In genomic region chr12:53389702-53390101, GRCh38 we compare ENCODE assay signal across 10 cellular contexts. TPM values are rescaled to one million over a fixed set of nuclear protein-coding genes. Genes with fewer than 3 reads are reported as not detected.
A peak's percentile ranks its signal among the peaks of the same experiment; 100 is the strongest.
DNase-seq lines count a peak whose midpoint lies in the region; ATAC-seq and TF ChIP-seq lines count a peak whose summit lies in the region.
"Had no signal": no experiment of that assay in that cellular context is flagged by ENCODE, and none has a peak within 500 bp of the region (broad histone marks: within the 10 kb centered on the region; RNA-seq: fewer than 3 reads in every experiment).

No MANE protein-coding gene starts in this region.

- peak overlapping the region; percentile 15 for H3K27ac ChIP-seq in CD4-positive, CD25-positive, alpha-beta regulatory T cell (ENCODE audit: insufficient read depth, low read length, poor library complexity, severe bottlenecking)
- peak overlapping the region; percentile 11 for H3K27ac ChIP-seq in osteoblast (ENCODE audit: low read depth, low read length)
- H3K27ac ChIP-seq in upper lobe of left lung, result peak overlapping the region in 1 of 4 donors; percentile 67

- H3K9me3 ChIP-seq in CD4-positive, CD25-positive, alpha-beta regulatory T cell (ENCODE audit: control insufficient read depth in 2 of 2, low read length in 2 of 2), result no peaks in the 10 kb centered on the region
- no peaks in the 10 kb centered on the region for H3K9me3 ChIP-seq in Loucy (ENCODE audit: insufficient read depth, low read depth, low read length)
- H3K9me3 ChIP-seq in osteoblast (ENCODE audit: low read depth, low read length), result no peaks in the 10 kb centered on the region
- no peaks in the 10 kb centered on the region for H3K9me3 ChIP-seq in upper lobe of left lung

- peak overlapping the region; percentile 20 for H3K4me3 ChIP-seq in CD4-positive, CD25-positive, alpha-beta regulatory T cell (ENCODE audit: low read depth, low read length)
- H3K4me3 ChIP-seq in Loucy (ENCODE audit: low read length, poor library complexity, severe bottlenecking), result peak overlapping the region; percentile 67
- H3K4me3 ChIP-seq in osteoblast (ENCODE audit: insufficient read depth, low read length), result no peak overlapping the region
- no peak overlapping the region for H3K4me3 ChIP-seq in upper lobe of left lung

- no peak for TF ChIP-seq CTCF in Loucy (conservative IDR thresholded peaks at IDR 0.05; ENCODE audit: low read length)
- TF ChIP-seq CTCF in osteoblast (IDR thresholded peaks at IDR 0.05; ENCODE audit: extremely low read depth, low read depth, low read length), result no peak
- no peak for TF ChIP-seq CTCF in upper lobe of left lung (IDR thresholded peaks at IDR 0.05)

- 81 to 91% methylated on average over 3 of the region's 3 CpGs for WGBS in upper lobe of left lung, 2 donors

- H3F3A ChIP-seq in Loucy (ENCODE audit: low read depth), result peaks cover 10% of the 10 kb centered on the region; the same call in 1 of the 2 replicates

- peaks cover 22% of the 10 kb centered on the region for H3K36me3 Mint-ChIP-seq in CD4-positive, CD25-positive, alpha-beta regulatory T cell
- H3K36me3 Mint-ChIP-seq in central memory CD8-positive, alpha-beta T cell (ENCODE audit: insufficient read depth), result peaks cover 48% of the 10 kb centered on the region

- no peaks in the 10 kb centered on the region for H3K9me2 ChIP-seq in Loucy (replicated peaks; ENCODE audit: low read depth, low read length)

- H3K36me3 ChIP-seq in CD4-positive, CD25-positive, alpha-beta regulatory T cell (ENCODE audit: control insufficient read depth, insufficient read depth, low read length), result peaks cover 17% of the 10 kb centered on the region
- H3K36me3 ChIP-seq in Loucy (ENCODE audit: insufficient read depth, low read length) (peaks cover 11% of the 10 kb centered on the region; the same call in 1 of the 2 replicates), osteoblast (ENCODE audit: insufficient read depth, low read length) (peaks cover 4% of the 10 kb centered on the region), upper lobe of left lung (peaks cover 0 to 43% (median 5%) of the 10 kb centered on the region in 4 donors)

- H3K4me3 Mint-ChIP-seq in CD4-positive, CD25-positive, alpha-beta regulatory T cell, result peak overlapping the region; percentile 22 to 81 (median 52)
- H3K4me3 Mint-ChIP-seq in central memory CD8-positive, alpha-beta T cell, result peak overlapping the region; percentile 48

- peak overlapping the region; percentile 72 for H3K4me2 ChIP-seq in Loucy (ENCODE audit: low read depth, low read length, poor library complexity, severe bottlenecking)
- peak overlapping the region; percentile 69 for H3K4me2 ChIP-seq in osteoblast (ENCODE audit: insufficient read depth, low read length)

- peaks cover 52% of the 10 kb centered on the region for H3K4me1 ChIP-seq in CD4-positive, CD25-positive, alpha-beta regulatory T cell (ENCODE audit: control insufficient read depth, insufficient read depth, low read length, poor library complexity, severe bottlenecking)
- peaks cover 47% of the 10 kb centered on the region for H3K4me1 ChIP-seq in Loucy (ENCODE audit: insufficient read depth, low read length, poor library complexity, severe bottlenecking)
- peaks cover 39% of the 10 kb centered on the region for H3K4me1 ChIP-seq in osteoblast (ENCODE audit: insufficient read depth, low read length)
- peaks cover 59 to 74% (median 65%) of the 10 kb centered on the region in 4 donors for H3K4me1 ChIP-seq in upper lobe of left lung

- H2AFZ ChIP-seq in Loucy (ENCODE audit: low read length), result no peak overlapping the region
- no peak overlapping the region for H2AFZ ChIP-seq in osteoblast (ENCODE audit: low read length)

- H3K27ac Mint-ChIP-seq in CD4-positive, CD25-positive, alpha-beta regulatory T cell, result peak overlapping the region in 2 of 3 donors; percentile 1 to 11
- peak overlapping the region; percentile 37 for H3K27ac Mint-ChIP-seq in central memory CD8-positive, alpha-beta T cell (ENCODE audit: low read depth)

- DNase-seq in CD4-positive, CD25-positive, alpha-beta regulatory T cell, result no peak
- DNase-seq in central memory CD8-positive, alpha-beta T cell (ENCODE audit: low spot score in 2 of 2), result no peak
- no peak for DNase-seq in osteoblast (ENCODE audit: insufficient read length, low spot score, missing footprints)
- DNase-seq in upper lobe of left lung, result no peak
- DNase-seq in stimulated activated CD4-positive, alpha-beta T cell treated with anti-CD3 and anti-CD28 coated beads, Interleukin-4, amount 100 ng/mL, for 1 hour, result no peak
- DNase-seq: Kasumi-1 had no signal

- no peak for ATAC-seq in CD4-positive, CD25-positive, alpha-beta regulatory T cell (ENCODE audit: low read depth in 2 of 2)
- no peak for ATAC-seq in central memory CD8-positive, alpha-beta T cell (replicated peaks; ENCODE audit: extremely low read depth, poor library complexity, severe bottlenecking)
- ATAC-seq in upper lobe of left lung (ENCODE audit: low FRiP score in 2 of 2), result no peak
- no peak for ATAC-seq in GM21528 (IDR thresholded peaks at IDR 0.05; ENCODE audit: low FRiP score, unreplicated experiment)
- no peak for ATAC-seq in HG03571 (IDR thresholded peaks at IDR 0.05; ENCODE audit: unreplicated experiment)

- no peaks in the 10 kb centered on the region for H3K9me3 Mint-ChIP-seq in CD4-positive, CD25-positive, alpha-beta regulatory T cell
- no peaks in the 10 kb centered on the region for H3K9me3 Mint-ChIP-seq in central memory CD8-positive, alpha-beta T cell

- H3K79me2 ChIP-seq in Loucy (ENCODE audit: insufficient read depth, low read length), result peaks cover 96% of the 10 kb centered on the region
- peaks cover 77% of the 10 kb centered on the region for H3K79me2 ChIP-seq in osteoblast (ENCODE audit: insufficient read depth, low read length)

- no peak for TF ChIP-seq POLR2A in upper lobe of left lung (IDR thresholded peaks at IDR 0.05)

- H3K9ac ChIP-seq in Loucy (ENCODE audit: low read depth, low read length, poor library complexity, severe bottlenecking), result peak overlapping the region; percentile 42

- H3K27me3 Mint-ChIP-seq in CD4-positive, CD25-positive, alpha-beta regulatory T cell, result no peaks in the 10 kb centered on the region
- H3K27me3 Mint-ChIP-seq in central memory CD8-positive, alpha-beta T cell, result no peaks in the 10 kb centered on the region

- H4K20me1 ChIP-seq in Loucy (ENCODE audit: insufficient read depth, low read length, poor library complexity, severe bottlenecking) (peaks cover 57% of the 10 kb centered on the region), osteoblast (ENCODE audit: insufficient read depth, low read length) (no peaks in the 10 kb centered on the region)

- no peaks in the 10 kb centered on the region for H3K27me3 ChIP-seq in CD4-positive, CD25-positive, alpha-beta regulatory T cell (ENCODE audit: control insufficient read depth, insufficient read depth, low read length)
- H3K27me3 ChIP-seq in Loucy (ENCODE audit: insufficient read depth, low read length, poor library complexity, severe bottlenecking), result no peaks in the 10 kb centered on the region
- no peaks in the 10 kb centered on the region for H3K27me3 ChIP-seq in osteoblast (ENCODE audit: insufficient read depth, low read length)
- no peaks in the 10 kb centered on the region for H3K27me3 ChIP-seq in upper lobe of left lung

- no peak for TF ChIP-seq EP300 in upper lobe of left lung (IDR thresholded peaks at IDR 0.05)

- peaks cover 28 to 70% (median 47%) of the 10 kb centered on the region in 4 donors for H3K4me1 Mint-ChIP-seq in CD4-positive, CD25-positive, alpha-beta regulatory T cell
- peaks cover 52% of the 10 kb centered on the region for H3K4me1 Mint-ChIP-seq in central memory CD8-positive, alpha-beta T cell

RNA-seq across cellular contexts. Expression of gene SP1, which starts 9.7 kb away (rescaled TPM):
- total RNA-seq in CD4-positive, CD25-positive, alpha-beta regulatory T cell, result 79.0 TPM
- 1 to 10 TPM; 8.1 to 9.3 (median 8.2) TPM for polyA plus RNA-seq in CD4-positive, CD25-positive, alpha-beta regulatory T cell
- total RNA-seq in osteoblast, result 50.3 and 56.0 TPM in 2 replicates
- 10 to 100 TPM; 46.6 to 82.2 (median 61.7) TPM for total RNA-seq in upper lobe of left lung

RNA-seq across cellular contexts. Expression of gene AMHR2, which starts 34.0 kb away (rescaled TPM):
- total RNA-seq in CD4-positive, CD25-positive, alpha-beta regulatory T cell, result not detected
- polyA plus RNA-seq in CD4-positive, CD25-positive, alpha-beta regulatory T cell, result not detected
- total RNA-seq in osteoblast, result not detected in 2 replicates
- 1 to 10 TPM in 1 of 6 donors, under 1 TPM in 3, not detected in 2; 0.24 to 1.0 (median 0.41) TPM for total RNA-seq in upper lobe of left lung
- total RNA-seq: posterior vena cava had no signal

RNA-seq across cellular contexts. Expression of gene PRR13, which starts 51.8 kb away (rescaled TPM):
- total RNA-seq in CD4-positive, CD25-positive, alpha-beta regulatory T cell, result 187 TPM
- 100 to 1,000 TPM; 525 to 639 (median 574) TPM for polyA plus RNA-seq in CD4-positive, CD25-positive, alpha-beta regulatory T cell
- total RNA-seq in osteoblast (55.0 and 64.2 TPM in 2 replicates), upper lobe of left lung (100 to 1,000 TPM in 3 of 6 donors, 10 to 100 TPM in 3; 81.5 to 198 (median 105) TPM)

RNA-seq across cellular contexts. Expression of gene SP7, which starts 53.5 kb away (rescaled TPM):
- total RNA-seq in CD4-positive, CD25-positive, alpha-beta regulatory T cell, result not detected
- polyA plus RNA-seq in CD4-positive, CD25-positive, alpha-beta regulatory T cell, result under 1 TPM in 1 of 4 donors, not detected in 3; 0.07 TPM
- total RNA-seq in osteoblast (not detected in 2 replicates), upper lobe of left lung (not detected)
- total RNA-seq: posterior vena cava had no signal

Comparison
In these comparisons a context has a peak if more than half of its experiments do, and no peak if none do; other contexts are left out.
1. H3K4me3 ChIP-seq: peak in CD4-positive, CD25-positive, alpha-beta regulatory T cell (single experiment) and Loucy (single experiment); none in osteoblast (single experiment) and upper lobe of left lung (0 of 4).